ENCODE assay signal across 1 cellular context in genomic region chrX:121356139-121356849, GRCh38.
TF ChIP-seq lines count a peak whose summit lies in the region.

No MANE protein-coding gene starts in this region.

TF ChIP-seq in K562, 482 proteins besides CTCF, POLR2A, EP300 and RAD21 (continued from another document):
- TF ChIP-seq CHD7 (IDR thresholded peaks at IDR 0.05; ENCODE audit: low read depth, low read length) (no peak), ZNF175 (CRISPR knock-in tag; IDR thresholded peaks at IDR 0.05; ENCODE audit: low read depth) (no peak), NFYB (IDR thresholded peaks at IDR 0.05; ENCODE audit: extremely low read depth, insufficient read length) (peak; percentile 21), ZNF407 (IDR thresholded peaks at IDR 0.05; ENCODE audit: low read depth) (peak; percentile 83), ZNF766 (CRISPR knock-in tag; conservative IDR thresholded peaks at IDR 0.05) (no peak), NFRKB (IDR thresholded peaks at IDR 0.05; ENCODE audit: low read depth) (peak; percentile 68; the same call in 1 of the 2 replicates), RBFOX2 (IDR thresholded peaks at IDR 0.05; ENCODE audit: low read depth, low read length) (peak; percentile 50; the same call in 1 of the 2 replicates), PHF8 (IDR thresholded peaks at IDR 0.05; ENCODE audit: borderline replicate concordance, low read length) (0 out of 2 replicates have a peak, but pooled peaks have one; percentile 11), MEIS2 (IDR thresholded peaks at IDR 0.05; ENCODE audit: partially characterized antibody) (peak; percentile 49), SRSF1 (IDR thresholded peaks at IDR 0.05; ENCODE audit: low read depth, low read length) (no peak), TCF7 (IDR thresholded peaks at IDR 0.05; ENCODE audit: borderline replicate concordance) (no peak), KLF13 (tag; IDR thresholded peaks at IDR 0.05; ENCODE audit: borderline replicate concordance, low read depth) (0 out of 2 replicates have a peak, but pooled peaks have one; percentile 34), TAF1 (IDR thresholded peaks at IDR 0.05; ENCODE audit: control insufficient read depth, extremely low read depth, insufficient read depth, low read length, severe bottlenecking) (peak; percentile 3), ZNF75A (CRISPR knock-in tag; IDR thresholded peaks at IDR 0.05) (no peak)
TF ChIP-seq in K562: peak in this region for 14.
